9 cellular contexts compared by ENCODE assay signal in the genomic region with DNA sequence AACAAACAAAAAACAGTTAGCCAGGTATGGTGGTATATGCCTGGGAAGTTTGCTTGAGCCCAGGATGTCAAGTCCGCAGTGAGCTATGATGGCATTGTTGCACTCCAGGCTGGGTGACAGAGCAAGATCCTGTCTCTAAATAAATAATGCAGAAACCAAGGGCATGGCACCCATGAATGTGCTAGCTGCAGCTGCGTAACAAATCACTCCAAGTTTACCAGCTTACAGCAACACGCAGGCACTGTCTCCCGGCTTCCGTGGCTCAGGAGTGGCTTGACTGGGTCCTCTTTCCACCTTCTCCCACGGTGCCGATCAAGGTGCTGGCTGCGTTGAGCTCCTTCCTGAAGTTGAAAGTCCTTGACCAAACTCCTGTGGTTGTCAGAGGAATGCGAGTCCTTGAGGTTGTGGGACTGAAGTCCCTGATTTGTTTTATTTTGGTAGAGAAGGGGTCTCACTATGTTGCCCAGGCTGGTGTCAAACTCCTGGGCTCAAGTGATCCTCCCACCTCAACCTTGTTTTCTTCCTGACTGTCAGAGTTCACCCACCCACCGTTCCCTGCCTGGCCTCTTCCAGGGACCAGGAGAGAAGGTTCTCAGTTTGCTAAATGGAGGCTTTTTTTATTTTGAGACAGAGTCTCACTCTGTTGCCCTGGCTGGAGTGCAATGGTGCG. TPM values are rescaled to one million over a fixed set of nuclear protein-coding genes. Genes with fewer than 3 reads are reported as not detected.
"Had no signal": no experiment of that assay in that cellular context is flagged by ENCODE, and none has a peak within 500 bp of the region (broad histone marks: within the 10 kb centered on the region; RNA-seq: fewer than 3 reads in every experiment).

No MANE protein-coding gene starts in this region.

- H3K4me3 ChIP-seq: GM23338 had no signal

- ATAC-seq: GM23338 had no signal

- H3K4me3 Mint-ChIP-seq: GM23338, H9, HFFc6 had no signal

- H2AFZ ChIP-seq: GM23338 had no signal

- H3K4me2 ChIP-seq: GM23338 had no signal

- H3K27ac ChIP-seq: HL-60 had no signal

- FAIRE-seq: H1, H54 had no signal

- H3K4me1 Mint-ChIP-seq: GM23338 had no signal

- H3K27ac Mint-ChIP-seq: GM23338, H9, HFFc6 had no signal

- DNase-seq: H9, HCEC 1CT, HFFc6, IMR-90 had no signal

RNA-seq across cellular contexts. Expression of a gene that starts 13.2 kb away (rescaled TPM):
- total RNA-seq: GM23338, H1, HFFc6, HT1080, IMR-90 had no signal
- polyA plus RNA-seq: GM23338, H1, IMR-90 had no signal
